Comparison of ENCODE assay signal across 21 cellular contexts in the genomic region with DNA sequence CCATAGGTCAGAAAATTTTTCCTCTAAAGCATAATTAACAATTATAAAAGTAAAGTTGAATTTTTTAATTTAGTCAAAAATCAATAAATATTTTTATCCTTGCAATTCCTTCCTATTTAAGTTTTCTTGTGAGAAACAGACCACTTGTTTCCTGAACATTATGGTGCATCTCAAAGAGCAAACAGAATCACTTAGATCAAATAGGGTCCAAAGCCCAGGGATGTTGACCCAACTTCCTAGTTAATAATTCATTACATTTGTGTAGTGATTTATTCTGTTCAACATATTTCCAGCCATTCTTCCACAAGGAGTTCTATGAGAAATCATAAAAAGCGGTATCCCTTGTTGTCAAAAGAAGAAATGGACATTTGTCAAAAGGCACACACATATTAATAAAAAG.
"Had no signal": no experiment of that assay in that cellular context is flagged by ENCODE, and none has a peak within 500 bp of the region (broad histone marks: within the 10 kb centered on the region; RNA-seq: fewer than 3 reads in every experiment).

No MANE protein-coding gene starts in this region.

- H3K27ac Mint-ChIP-seq: mesothelial cell of epicardium had no signal

- H3K4me1 Mint-ChIP-seq: mesothelial cell of epicardium had no signal

- H3K4me1 ChIP-seq: esophagus muscularis mucosa, foreskin keratinocyte, gastroesophageal sphincter, lower lobe of right lung had no signal

- H3K4me3 ChIP-seq: coronary artery, dorsolateral prefrontal cortex, esophagus muscularis mucosa, gastroesophageal sphincter, heart left ventricle, left ventricle myocardium inferior, lower lobe of right lung, mucosa of descending colon had no signal

- H3K36me3 Mint-ChIP-seq: mesothelial cell of epicardium had no signal

- H3K27me3 ChIP-seq: dorsolateral prefrontal cortex, esophagus muscularis mucosa, foreskin keratinocyte, gastroesophageal sphincter, heart left ventricle had no signal

- H3K9me3 ChIP-seq: esophagus muscularis mucosa, gastroesophageal sphincter, heart left ventricle, left ventricle myocardium inferior, lower lobe of right lung, mucosa of descending colon had no signal

- H3K27ac ChIP-seq: coronary artery, dorsolateral prefrontal cortex, esophagus muscularis mucosa, foreskin keratinocyte, gastroesophageal sphincter, heart left ventricle, left ventricle myocardium inferior, lower lobe of right lung had no signal

- FAIRE-seq: colon, endothelial cell of umbilical vein, frontal cortex, islet of Langerhans, keratinocyte had no signal

- ATAC-seq: foreskin keratinocyte, gastroesophageal sphincter, heart left ventricle, left cardiac atrium, lower lobe of right lung, mucosa of descending colon had no signal

- DNase-seq: dermis blood vessel endothelial cell; dorsolateral prefrontal cortex; effector CD4-positive, alpha-beta T cell; effector memory CD4-positive, alpha-beta T cell; foreskin keratinocyte; heart left ventricle; hippocampal formation; left cardiac atrium; left ventricle myocardium inferior; lower lobe of right lung; mesenchymal stem cell; mucosa of descending colon had no signal

- H3K4me3 Mint-ChIP-seq: mesothelial cell of epicardium had no signal

- H3K36me3 ChIP-seq: esophagus muscularis mucosa, gastroesophageal sphincter, heart left ventricle, left ventricle myocardium inferior, lower lobe of right lung had no signal
